ENCODE assay signal across 8 cellular contexts in the genomic region with DNA sequence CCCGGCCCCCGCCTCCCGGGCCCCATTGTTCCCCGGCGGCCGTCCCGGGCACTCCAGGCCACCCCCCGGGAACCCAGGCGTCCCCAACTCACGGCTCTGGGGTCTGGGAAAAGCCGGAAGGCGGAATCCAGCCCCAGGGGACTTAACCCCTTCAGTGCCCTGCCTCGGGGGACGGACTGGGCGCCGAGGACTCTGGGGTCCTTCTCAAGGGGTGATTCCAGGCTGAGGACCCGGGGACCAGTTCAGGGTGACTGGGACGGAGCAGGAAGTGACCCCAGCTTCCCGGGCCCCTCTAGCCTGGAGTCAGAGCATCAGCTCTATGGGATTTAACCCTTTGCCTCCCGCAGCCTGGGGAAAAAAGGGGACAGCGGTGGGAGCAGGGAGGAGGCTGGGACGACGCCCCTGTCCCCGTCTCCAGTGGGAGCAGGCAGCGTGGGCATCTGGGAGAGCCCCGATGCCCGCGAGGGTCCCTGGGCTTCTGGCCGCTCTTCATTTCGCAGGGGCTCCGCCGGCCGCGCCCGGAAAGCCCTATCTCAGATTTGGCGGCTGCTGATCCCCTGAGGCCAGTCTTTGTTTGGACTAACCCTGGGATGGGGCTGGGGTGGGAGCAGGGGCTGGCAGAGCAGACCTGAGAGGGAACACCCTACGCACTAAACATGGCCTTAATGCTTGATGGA. TPM values are rescaled to one million over a fixed set of nuclear protein-coding genes. Genes with fewer than 3 reads are reported as not detected.
DNase-seq lines count a peak whose midpoint lies in the region; ATAC-seq and TF ChIP-seq lines count a peak whose summit lies in the region.

A gene (minus strand): TSS at position 270 of the 677 bp plus-strand sequence. CDS start 2,723 bp downstream, outside the sequence.

- no peaks in the 10 kb centered on the region for H3K36me3 Mint-ChIP-seq in activated CD4-positive, alpha-beta memory T cell treated with anti-CD3 and anti-CD28 coated beads, Interleukin-2, amount 10 ng/mL, durations not matched to agents 7 days and 5 days (ENCODE audit: low read depth)

- H3K4me3 Mint-ChIP-seq in activated CD4-positive, alpha-beta memory T cell treated with anti-CD3 and anti-CD28 coated beads, Interleukin-2, amount 10 ng/mL, durations not matched to agents 7 days and 5 days, result peak within 1 kb of the TSS; percentile 69

- CTCF ChIA-PET in activated CD4-positive, alpha-beta memory T cell treated with anti-CD3 and anti-CD28 coated beads, Interleukin-2, amount 10 ng/mL, durations not matched to agents 7 days and 5 days (lab: Charles Lee), result no interaction called here

- H3K27me3 ChIP-seq in suprapubic skin, result no peaks in the 10 kb centered on the region

- peaks cover 23% of the 10 kb centered on the region for H3K36me3 ChIP-seq in suprapubic skin

- peaks cover 10% of the 10 kb centered on the region for H3K4me1 Mint-ChIP-seq in activated CD4-positive, alpha-beta memory T cell treated with anti-CD3 and anti-CD28 coated beads, Interleukin-2, amount 10 ng/mL, durations not matched to agents 7 days and 5 days

- no peak for TF ChIP-seq POLR2A in suprapubic skin (IDR thresholded peaks at IDR 0.05)

- H3K27ac ChIP-seq in suprapubic skin, result peak within 1 kb of the TSS; percentile 91

- no peak for TF ChIP-seq EP300 in suprapubic skin (IDR thresholded peaks at IDR 0.05)

- H3K27ac Mint-ChIP-seq in activated CD4-positive, alpha-beta memory T cell treated with anti-CD3 and anti-CD28 coated beads, Interleukin-2, amount 10 ng/mL, durations not matched to agents 7 days and 5 days, result no peak within 1 kb of the TSS

- peaks cover 29% of the 10 kb centered on the region for H3K27me3 Mint-ChIP-seq in activated CD4-positive, alpha-beta memory T cell treated with anti-CD3 and anti-CD28 coated beads, Interleukin-2, amount 10 ng/mL, durations not matched to agents 7 days and 5 days

- 2% methylated on average over 15 of the region's 37 CpGs for WGBS in suprapubic skin

- H3K4me3 ChIP-seq in suprapubic skin, result peak within 1 kb of the TSS; percentile 97

- DNase-seq in NCI-H748 (lab: John Stamatoyannopoulos, UW; ENCODE audit: unreplicated experiment) (peak; percentile 70), NCI-H748 treated with DMSO at 0.1 percent for 48 hours (lab: John Stamatoyannopoulos, UW) (no peak), NCI-H146 treated with DMSO at 0.1 percent for 48 hours (lab: John Stamatoyannopoulos, UW; ENCODE audit: unreplicated experiment) (peak; percentile 57), midbrain (lab: John Stamatoyannopoulos, UW) (peak; percentile 86), suprapubic skin (ENCODE audit: low spot score in 2 of 2) (peak in 1 of 2 donors; percentile 85)
- DNase-seq in activated CD4-positive, alpha-beta memory T cell treated with anti-CD3 and anti-CD28 coated beads, Interleukin-2, amount 10 ng/mL, durations not matched to agents 7 days and 5 days, result no peak

- peaks cover 27% of the 10 kb centered on the region for H3K4me1 ChIP-seq in suprapubic skin

- POLR2A ChIA-PET in activated CD4-positive, alpha-beta memory T cell treated with anti-CD3 and anti-CD28 coated beads, Interleukin-2, amount 10 ng/mL, durations not matched to agents 7 days and 5 days (lab: Charles Lee), result no interaction called here

- H3K9me3 Mint-ChIP-seq in activated CD4-positive, alpha-beta memory T cell treated with anti-CD3 and anti-CD28 coated beads, Interleukin-2, amount 10 ng/mL, durations not matched to agents 7 days and 5 days, result no peaks in the 10 kb centered on the region

- ATAC-seq in esophagus mucosa (peak; percentile 67), GM19455 (IDR thresholded peaks at IDR 0.05; ENCODE audit: unreplicated experiment) (no peak)

- no peak for TF ChIP-seq CTCF in suprapubic skin (IDR thresholded peaks at IDR 0.05)

- H3K9me3 ChIP-seq in suprapubic skin, result no peaks in the 10 kb centered on the region

RNA-seq across cellular contexts. Expression of the gene that starts here (rescaled TPM):
- 1 to 10 TPM; 1.0 to 1.2 TPM for total RNA-seq in activated CD4-positive, alpha-beta memory T cell treated with anti-CD3 and anti-CD28 coated beads, Interleukin-2, amount 10 ng/mL, durations not matched to agents 7 days and 5 days
- total RNA-seq in esophagus mucosa, result 4.7 TPM
- total RNA-seq in suprapubic skin, result 10 to 100 TPM; 11.5 to 22.9 (median 16.1) TPM

Comparison
In these comparisons a context has a peak if more than half of its experiments do, and no peak if none do; other contexts are left out.
1. DNase-seq: peak in NCI-H748 (single experiment), NCI-H146 treated with DMSO at 0.1 percent for 48 hours (single experiment) and midbrain (single experiment); none in NCI-H748 treated with DMSO at 0.1 percent for 48 hours (single experiment) and activated CD4-positive, alpha-beta memory T cell treated with anti-CD3 and anti-CD28 coated beads, Interleukin-2, amount 10 ng/mL, durations not matched to agents 7 days and 5 days (single experiment).